In genomic region chr2:53724511-53724910, GRCh38 we compare ENCODE assay signal across 19 cellular contexts. TPM values are rescaled to one million over a fixed set of nuclear protein-coding genes. Genes with fewer than 3 reads are reported as not detected.
DNase-seq lines count a peak whose midpoint lies in the region; ATAC-seq and TF ChIP-seq lines count a peak whose summit lies in the region.
"Had no signal": no experiment of that assay in that cellular context is flagged by ENCODE, and none has a peak within 500 bp of the region (broad histone marks: within the 10 kb centered on the region; RNA-seq: fewer than 3 reads in every experiment).

No MANE protein-coding gene starts in this region.

- no peaks in the 10 kb centered on the region for H3K4me1 ChIP-seq in GM23248 (ENCODE audit: insufficient read depth)
- H3K4me1 ChIP-seq in fibroblast of lung (ENCODE audit: control insufficient read depth, extremely low read depth, insufficient read depth, low read length), result no peaks in the 10 kb centered on the region
- no peaks in the 10 kb centered on the region for H3K4me1 ChIP-seq in right atrium auricular region
- H3K4me1 ChIP-seq: Peyer's patch had no signal

- no peaks in the 10 kb centered on the region for H3K36me3 ChIP-seq in GM23248 (ENCODE audit: low read depth)
- H3K36me3 ChIP-seq in fibroblast of lung (ENCODE audit: control insufficient read depth, insufficient read depth, low read length), result no peaks in the 10 kb centered on the region
- no peaks in the 10 kb centered on the region for H3K36me3 ChIP-seq in right atrium auricular region
- H3K36me3 ChIP-seq: Peyer's patch had no signal

- peaks cover 10% of the 10 kb centered on the region for H3K4me1 Mint-ChIP-seq in T-helper 17 cell

- H3K9me3 ChIP-seq in AG04450 (ENCODE audit: control insufficient read depth, insufficient read depth, low read length) (no peaks in the 10 kb centered on the region), GM23248 (ENCODE audit: low read depth) (no peaks in the 10 kb centered on the region), T-helper 17 cell (ENCODE audit: control insufficient read depth, low read length, poor library complexity, severe bottlenecking) (peaks cover 2% of the 10 kb centered on the region), fibroblast of lung (ENCODE audit: control insufficient read depth, insufficient read depth, low read depth, low read length) (no peaks in the 10 kb centered on the region), right atrium auricular region (no peaks in the 10 kb centered on the region)
- H3K9me3 ChIP-seq: mucosa of descending colon, neutrophil, Peyer's patch had no signal

- H3K36me3 Mint-ChIP-seq in T-helper 17 cell (ENCODE audit: low read depth), result peaks cover 5% of the 10 kb centered on the region

- H3K4me2 ChIP-seq in GM23248 (ENCODE audit: unreplicated experiment) (no peak overlapping the region), fibroblast of lung (ENCODE audit: extremely low read depth, insufficient read depth, low read length) (no peak overlapping the region)

- no peak overlapping the region for H3K27ac Mint-ChIP-seq in T-helper 17 cell
- H3K27ac Mint-ChIP-seq: activated CD8-positive, alpha-beta T cell treated with anti-CD3 and anti-CD28 coated beads, Interleukin-2, amount 10 ng/mL, durations not matched to agents 7 days and 5 days; activated naive CD8-positive, alpha-beta T cell treated with anti-CD3 and anti-CD28 coated beads, Interleukin-2, amount 50 U/mL, for 24 hours had no signal

- H3K27ac ChIP-seq in AG04450 (ENCODE audit: low read depth, low read length) (no peak overlapping the region), GM23248 (no peak overlapping the region), fibroblast of lung (ENCODE audit: insufficient read depth, low read length) (no peak overlapping the region), right atrium auricular region (no peak overlapping the region)
- H3K27ac ChIP-seq: neutrophil, Peyer's patch had no signal

- H3K27me3 ChIP-seq in AG04450 (ENCODE audit: control insufficient read depth, insufficient read depth, low read length) (no peaks in the 10 kb centered on the region), GM23248 (replicated peaks; ENCODE audit: insufficient read depth) (no peaks in the 10 kb centered on the region), fibroblast of lung (ENCODE audit: control insufficient read depth, insufficient read depth, low read length) (no peaks in the 10 kb centered on the region), right atrium auricular region (no peaks in the 10 kb centered on the region)
- H3K27me3 ChIP-seq: neutrophil, Peyer's patch had no signal

- no peaks in the 10 kb centered on the region for H3K27me3 Mint-ChIP-seq in T-helper 17 cell
- H3K27me3 Mint-ChIP-seq: activated naive CD8-positive, alpha-beta T cell treated with anti-CD3 and anti-CD28 coated beads, Interleukin-2, amount 50 U/mL, for 24 hours had no signal

- H3F3A ChIP-seq in GM23248 (ENCODE audit: insufficient read depth), result peaks cover 6% of the 10 kb centered on the region

- no peak overlapping the region for H2AFZ ChIP-seq in GM23248
- no peak overlapping the region for H2AFZ ChIP-seq in fibroblast of lung (ENCODE audit: low read length)

- CTCF ChIA-PET in AG04450 (lab: Charles Lee), result no interaction called here

- no peak overlapping the region for H3K9ac ChIP-seq in GM23248
- H3K9ac ChIP-seq in fibroblast of lung (ENCODE audit: insufficient read depth, low read length), result no peak overlapping the region

- no peak overlapping the region for H3K4me3 Mint-ChIP-seq in T-helper 17 cell
- H3K4me3 Mint-ChIP-seq: activated CD8-positive, alpha-beta T cell treated with anti-CD3 and anti-CD28 coated beads, Interleukin-2, amount 10 ng/mL, durations not matched to agents 7 days and 5 days; activated naive CD8-positive, alpha-beta T cell treated with anti-CD3 and anti-CD28 coated beads, Interleukin-2, amount 50 U/mL, for 24 hours had no signal

- H3K79me2 ChIP-seq in GM23248 (ENCODE audit: insufficient read depth) (peaks cover 10% of the 10 kb centered on the region), fibroblast of lung (ENCODE audit: control insufficient read depth, insufficient read depth, low read length) (no peaks in the 10 kb centered on the region)

- H4K20me1 ChIP-seq in GM23248 (ENCODE audit: insufficient read depth), result no peaks in the 10 kb centered on the region
- no peaks in the 10 kb centered on the region for H4K20me1 ChIP-seq in fibroblast of lung (ENCODE audit: control insufficient read depth, extremely low read depth, insufficient read depth, low read length)

- TF ChIP-seq CTCF in AG04450 (IDR thresholded peaks at IDR 0.05; ENCODE audit: low read depth, low read length) (no peak), fibroblast of lung (conservative IDR thresholded peaks at IDR 0.05 in 1 of 2, IDR thresholded peaks at IDR 0.05 in 1 of 2; ENCODE audit: low read depth in 1 of 2, low read length in 2 of 2) (no peak), right atrium auricular region (IDR thresholded peaks at IDR 0.05) (no peak)

- DNase-seq in AG04450 (ENCODE audit: low read depth, low spot score) (peak; percentile 6), GM23248 (peak; percentile 45), T-helper 17 cell (no peak), fibroblast of lung (ENCODE audit: low read depth in 2 of 2) (peak; percentile 39 to 85), right atrium auricular region (ENCODE audit: low spot score) (no peak), NCI-H1417 (lab: John Stamatoyannopoulos, UW) (no peak)
- DNase-seq: ACHN; activated CD8-positive, alpha-beta T cell treated with anti-CD3 and anti-CD28 coated beads, Interleukin-2, amount 10 ng/mL, durations not matched to agents 7 days and 5 days; activated naive CD8-positive, alpha-beta T cell treated with anti-CD3 and anti-CD28 coated beads, Interleukin-2, amount 50 U/mL, for 24 hours; mucosa of descending colon; NCI-H1105 treated with DMSO at 0.1 percent for 48 hours; NCI-H774; Peyer's patch; SW 1271 had no signal

- 68 to 71% methylated on average over 2 of the region's 2 CpGs for WGBS in GM23248 (ENCODE audit: low coverage in 1 of 2, low lambda C conversion rate in 2 of 2, missing lambda C conversion rate in 2 of 2), 2 experiments

- ATAC-seq in T-helper 17 cell (peak; percentile 32), HG03469 (IDR thresholded peaks at IDR 0.05; ENCODE audit: unreplicated experiment) (no peak), GM19328 (IDR thresholded peaks at IDR 0.05; ENCODE audit: unreplicated experiment) (no peak)
- ATAC-seq: activated CD8-positive, alpha-beta T cell treated with anti-CD3 and anti-CD28 coated beads, Interleukin-2, amount 10 ng/mL, durations not matched to agents 7 days and 5 days; activated naive CD8-positive, alpha-beta T cell treated with anti-CD3 and anti-CD28 coated beads, Interleukin-2, amount 50 U/mL, for 24 hours; K562; left lobe of liver; mucosa of descending colon had no signal

- in situ Hi-C loops in GM23248 (cut with MboI), result no loop called here

- H3K9me2 ChIP-seq in GM23248 (ENCODE audit: insufficient read depth), result no peaks in the 10 kb centered on the region

- POLR2A ChIA-PET in AG04450 (lab: Yijun Ruan, JAX), result no interaction called here

- H3K4me3 ChIP-seq in AG04450 (ENCODE audit: low read depth, low read length) (no peak overlapping the region), GM23248 (no peak overlapping the region), fibroblast of lung (replicated peaks in 1 of 4; ENCODE audit: control extremely low read depth in 1 of 4, insufficient read depth in 1 of 4, low read depth in 3 of 4, low read length in 4 of 4) (no peak overlapping the region), right atrium auricular region (no peak overlapping the region)
- H3K4me3 ChIP-seq: K562, mucosa of descending colon, Peyer's patch had no signal

RNA-seq across cellular contexts. Expression of gene CHAC2, which starts 43.1 kb away (rescaled TPM):
- polyA plus RNA-seq in AG04450 (2011; rRNA removed) (2.4 and 3.6 TPM in 2 replicates), GM23248 (2016; fragmentation: Nextera tagmentation; extraction: Ambion mirVana) (4.0 and 5.4 TPM in 2 replicates), fibroblast of lung (3.3 and 6.8 TPM in 2 replicates)
- polyA minus RNA-seq in AG04450 (2011; rRNA and poly(A)+ RNA removed), result 0.61 and 1.4 TPM in 2 replicates
- 4.3 and 4.6 TPM in 2 replicates for total RNA-seq in GM23248 (2014; rRNA removed; shearing (Covaris generic))
- total RNA-seq in T-helper 17 cell (under 1 TPM; 0.42 to 0.76 TPM), fibroblast of lung (1.3 and 1.7 TPM in 2 replicates), right atrium auricular region (1 to 10 TPM; 3.3 to 4.3 TPM)
- 2.7 and 6.2 TPM in 2 replicates for polyA plus RNA-seq in fibroblast of lung (2012)
- 1.4 TPM in 1 of 2 replicates, not detected in the other for polyA minus RNA-seq in fibroblast of lung (ENCODE audit: low replicate concordance)

Comparison
In these comparisons a context has a peak if more than half of its experiments do, and no peak if none do; other contexts are left out.
1. DNase-seq: peak in AG04450 (single experiment), GM23248 (single experiment) and fibroblast of lung (2 of 2); none in T-helper 17 cell (0 of 3), right atrium auricular region (single experiment) and NCI-H1417 (0 of 3).